Comparison of ENCODE assay signal across 12 cellular contexts in genomic region chr3:188165596-188165995, GRCh38.
DNase-seq lines count a peak whose midpoint lies in the region; ATAC-seq and TF ChIP-seq lines count a peak whose summit lies in the region.
"Had no signal": no experiment of that assay in that cellular context is flagged by ENCODE, and none has a peak within 500 bp of the region (broad histone marks: within the 10 kb centered on the region; RNA-seq: fewer than 3 reads in every experiment).

No MANE protein-coding gene starts in this region.

- peak; percentile 80 to 85 for ATAC-seq in activated CD4-positive, CD25-positive, alpha-beta regulatory T cell treated with anti-CD3 and anti-CD28 coated beads, Interleukin-2, amount 50 U/mL, for 24 hours
- ATAC-seq in SK-N-SH treated with all-trans-retinoic acid at 6 μM for 48 hours, result peak; percentile 58

- DNase-seq in activated CD4-positive, CD25-positive, alpha-beta regulatory T cell treated with anti-CD3 and anti-CD28 coated beads, Interleukin-2, amount 50 U/mL, for 72 hours, result no peak
- DNase-seq in ecto neural progenitor cell (ENCODE audit: low spot score) (peak; percentile 19), NCI-H82 (lab: John Stamatoyannopoulos, UW) (no peak), NCI-H146 treated with DMSO at 0.1 percent for 48 hours (lab: John Stamatoyannopoulos, UW; ENCODE audit: unreplicated experiment) (no peak), medulla oblongata (ENCODE audit: extremely low spot score) (no peak)
- peak; percentile 43 for DNase-seq in stimulated activated CD4-positive, alpha-beta T cell treated with anti-CD3 and anti-CD28 coated beads, Interleukin-4, amount 100 ng/mL, for 24 hours
- DNase-seq: dermis blood vessel endothelial cell, DND-41, glutamatergic neuron, NCI-H1436 had no signal

TF ChIP-seq in SK-N-SH treated with all-trans-retinoic acid at 6 μM for 48 hours, 23 proteins besides CTCF, POLR2A, EP300 and RAD21:
- TF ChIP-seq TCF4 (CRISPR knock-in tag; IDR thresholded peaks at IDR 0.05; ENCODE audit: borderline replicate concordance) (no peak), PATZ1 (CRISPR knock-in tag; IDR thresholded peaks at IDR 0.05; ENCODE audit: borderline replicate concordance) (no peak), CSRNP3 (CRISPR knock-in tag; IDR thresholded peaks at IDR 0.05) (no peak)

Comparison
In these comparisons a context has a peak if more than half of its experiments do, and no peak if none do; other contexts are left out.
1. DNase-seq: peak in ecto neural progenitor cell (single experiment) and stimulated activated CD4-positive, alpha-beta T cell treated with anti-CD3 and anti-CD28 coated beads, Interleukin-4, amount 100 ng/mL, for 24 hours (single experiment); none in activated CD4-positive, CD25-positive, alpha-beta regulatory T cell treated with anti-CD3 and anti-CD28 coated beads, Interleukin-2, amount 50 U/mL, for 72 hours (single experiment), NCI-H82 (single experiment), NCI-H146 treated with DMSO at 0.1 percent for 48 hours (single experiment) and medulla oblongata (single experiment).